Comparison of ENCODE assay signal across 8 cellular contexts in the genomic region with DNA sequence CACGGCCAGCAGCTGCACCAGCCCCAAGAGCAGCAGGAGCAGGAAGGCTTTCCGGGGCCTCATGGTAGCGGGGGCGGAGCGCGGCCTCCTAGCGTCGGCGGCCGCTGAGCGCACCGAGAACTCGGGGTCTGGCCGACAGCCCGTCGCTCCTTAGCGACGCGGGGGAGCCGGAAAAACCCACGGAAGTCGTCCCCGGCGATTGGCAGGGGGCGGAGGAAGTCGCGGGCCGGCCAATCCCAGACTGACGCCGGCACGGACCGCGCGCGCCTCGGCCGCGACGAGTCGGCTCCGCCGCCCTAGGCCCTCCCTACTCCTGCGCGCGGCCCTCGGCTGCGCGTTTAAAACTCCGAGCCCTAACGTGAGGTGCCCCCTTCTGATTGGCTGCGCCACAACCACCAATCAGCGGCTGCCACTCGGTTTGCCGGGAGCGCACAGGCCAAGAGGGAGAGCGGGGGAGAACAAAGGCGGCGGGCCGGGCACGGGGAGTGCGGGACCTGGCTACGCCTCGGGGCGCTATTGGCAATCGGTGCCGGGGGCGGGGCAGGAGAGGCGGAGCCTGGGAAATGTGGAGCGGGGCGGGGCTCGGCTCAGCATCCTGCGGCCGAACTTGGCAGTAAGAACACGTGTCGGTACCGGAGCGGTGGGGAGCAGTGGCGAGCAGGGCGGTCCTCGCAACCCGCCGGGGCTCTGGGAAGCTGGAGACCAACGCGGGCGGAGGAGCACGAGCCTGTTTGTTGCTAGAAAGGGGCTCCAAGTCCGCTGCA. TPM values are rescaled to one million over a fixed set of nuclear protein-coding genes. Genes with fewer than 3 reads are reported as not detected.
DNase-seq lines count a peak whose midpoint lies in the region; ATAC-seq, FAIRE-seq and TF ChIP-seq lines count a peak whose summit lies in the region.

Gene PDIA4 (minus strand): TSS at position 160 of the 764 bp plus-strand sequence. CDS start 97 bp downstream, at position 63.

- H3K36me3 Mint-ChIP-seq in chondrocyte (ENCODE audit: low read depth), result no peaks in the 10 kb centered on the region

- peak within 1 kb of the TSS; percentile 95 for H3K4me3 Mint-ChIP-seq in chondrocyte (ENCODE audit: unreplicated experiment)

- H3K27me3 Mint-ChIP-seq in chondrocyte (ENCODE audit: low read depth), result no peaks in the 10 kb centered on the region

- H3K4me1 Mint-ChIP-seq in chondrocyte (ENCODE audit: low read depth), result peaks cover 43% of the 10 kb centered on the region

- peak; percentile 92 for FAIRE-seq in kidney (lab: Jason Lieb, UNC)

- peak; percentile 95 for ATAC-seq in HG03439 (IDR thresholded peaks at IDR 0.05; ENCODE audit: unreplicated experiment)

- no peaks in the 10 kb centered on the region for H3K9me3 Mint-ChIP-seq in chondrocyte (ENCODE audit: low read depth)

- peak within 1 kb of the TSS; percentile 68 to 82 for H3K27ac ChIP-seq in kidney (ENCODE audit: low read depth in 2 of 2, low read length in 2 of 2)

- no peaks in the 10 kb centered on the region for H3K9me3 ChIP-seq in BE2C
- H3K9me3 ChIP-seq in kidney (ENCODE audit: control insufficient read depth in 1 of 2, low read length in 2 of 2), result no peaks in the 10 kb centered on the region

- H3K4me1 ChIP-seq in BE2C (no peaks in the 10 kb centered on the region), kidney (ENCODE audit: control insufficient read depth in 1 of 2, insufficient read depth in 1 of 2, low read depth in 1 of 2, low read length in 2 of 2) (peaks cover 0 to 5% of the 10 kb centered on the region in 2 donors)

- peak; percentile 100 for DNase-seq in BE2C
- DNase-seq in NCI-H510A treated with DMSO at 0.1 percent for 48 hours (lab: John Stamatoyannopoulos, UW), result peak; percentile 87
- peak; percentile 99 to 100 for DNase-seq in activated CD4-positive, alpha-beta T cell treated with anti-CD3 and anti-CD28 coated beads for 24 hours (ENCODE audit: low read depth in 2 of 2)
- peak; percentile 99 for DNase-seq in chondrocyte (ENCODE audit: low spot score)
- peak; percentile 100 for DNase-seq in kidney
- DNase-seq in stimulated activated CD4-positive, alpha-beta T cell treated with anti-CD3 and anti-CD28 coated beads, Interleukin-15, amount 100 ng/mL, for 24 hours, result peak; percentile 100

- H3K36me3 ChIP-seq in BE2C (peaks cover 11% of the 10 kb centered on the region), kidney (ENCODE audit: control insufficient read depth in 1 of 2, insufficient read depth in 2 of 2, low read length in 2 of 2) (no peaks in the 10 kb centered on the region)

- peak; percentile 15; the same call in 1 of the 2 replicates for TF ChIP-seq CTCF in BE2C (IDR thresholded peaks at IDR 0.05; ENCODE audit: low read depth, low read length)
- peak; percentile 59 for TF ChIP-seq CTCF in chondrocyte (IDR thresholded peaks at IDR 0.05)
- no peak for TF ChIP-seq CTCF in kidney (IDR thresholded peaks at IDR 0.05; ENCODE audit: borderline replicate concordance, extremely low read depth, insufficient read depth)

- intact Hi-C loops in kidney (cut with DNase I), result no loop called here

- H3K9ac ChIP-seq in kidney (ENCODE audit: low read length in 2 of 2), result peak within 1 kb of the TSS; percentile 76

- H3K4me3 ChIP-seq in BE2C (ENCODE audit: low read depth, low read length), result peak within 1 kb of the TSS; percentile 91
- H3K4me3 ChIP-seq in kidney (ENCODE audit: low read length in 2 of 2), result peak within 1 kb of the TSS; percentile 81 to 82

- H3K27ac Mint-ChIP-seq in chondrocyte (ENCODE audit: unreplicated experiment), result peak within 1 kb of the TSS; percentile 91

- peak; percentile 90 for TF ChIP-seq POLR2A in GM19193 (IDR thresholded peaks at IDR 0.05; ENCODE audit: extremely low read depth, insufficient read depth, insufficient read length)

- no peaks in the 10 kb centered on the region for H3K27me3 ChIP-seq in BE2C

RNA-seq across cellular contexts. Expression of gene PDIA4, which starts in this region (rescaled TPM):
- polyA plus RNA-seq in BE2C (2012; ENCODE audit: insufficient read depth, insufficient read length, low read depth), result 134 TPM
- 135 to 411 TPM (median 140 TPM) in 3 replicates for total RNA-seq in chondrocyte
- total RNA-seq in kidney, result 159 TPM
- 69.9 TPM for polyA plus RNA-seq in kidney (ENCODE audit: insufficient read depth, low read depth, low replicate concordance)

Comparison
In these comparisons a context has a peak if more than half of its experiments do, and no peak if none do; other contexts are left out.
1. Peak in every context shown above with its lines: DNase-seq, ATAC-seq, H3K4me3 ChIP-seq and H3K27ac ChIP-seq.